17 cellular contexts compared by ENCODE assay signal in genomic region chr9:137266589-137267453, GRCh38. TPM values are rescaled to one million over a fixed set of nuclear protein-coding genes. Genes with fewer than 3 reads are reported as not detected.
A peak's percentile ranks its signal among the peaks of the same experiment; 100 is the strongest.
DNase-seq lines count a peak whose midpoint lies in the region; ATAC-seq and TF ChIP-seq lines count a peak whose summit lies in the region.
"Had no signal": no experiment of that assay in that cellular context is flagged by ENCODE, and none has a peak within 500 bp of the region (broad histone marks: within the 10 kb centered on the region; RNA-seq: fewer than 3 reads in every experiment).

No MANE protein-coding gene starts in this region.

- H3K9me3 ChIP-seq in RWPE2 (ENCODE audit: severe bottlenecking) (no peaks in the 10 kb centered on the region), lower lobe of right lung (no peaks in the 10 kb centered on the region), upper lobe of right lung (no peaks in the 10 kb centered on the region)
- H3K9me3 ChIP-seq: SK-N-SH had no signal

- H3K36me3 ChIP-seq in H7 (replicated peaks; ENCODE audit: control insufficient read depth, insufficient read depth, low read length) (peaks cover 22% of the 10 kb centered on the region), RWPE2 (ENCODE audit: low read depth) (peaks cover 83% of the 10 kb centered on the region), lower lobe of right lung (peaks cover 67% of the 10 kb centered on the region), upper lobe of right lung (peaks cover 38% of the 10 kb centered on the region)

- H3K4me3 ChIP-seq in H7 (ENCODE audit: insufficient read depth, low read depth, low read length) (no peak overlapping the region), RWPE2 (ENCODE audit: severe bottlenecking) (no peak overlapping the region), lower lobe of right lung (no peak overlapping the region), upper lobe of right lung (no peak overlapping the region)

- H3K27ac ChIP-seq in RWPE2 (ENCODE audit: poor library complexity, severe bottlenecking) (no peak overlapping the region), lower lobe of right lung (no peak overlapping the region), upper lobe of right lung (no peak overlapping the region)

- intact Hi-C loops in lower lobe of right lung (cut with DNase I) (no loop called here), upper lobe of right lung (cut with DNase I) (no loop called here)

- no peak for TF ChIP-seq CTCF in RWPE2 (IDR thresholded peaks at IDR 0.05; ENCODE audit: poor library complexity, severe bottlenecking)
- no peak for TF ChIP-seq CTCF in lower lobe of right lung (IDR thresholded peaks at IDR 0.05)
- TF ChIP-seq CTCF in upper lobe of right lung (IDR thresholded peaks at IDR 0.05): no peak

- ATAC-seq in RWPE2 (ENCODE audit: low read depth) (no peak), lower lobe of right lung (no peak), upper lobe of right lung (no peak)
- ATAC-seq: CD8-positive, alpha-beta T cell had no signal

- DNase-seq in H7 (peak; percentile 48), RWPE2 (ENCODE audit: low spot score) (peak; percentile 63), lower lobe of right lung (peak; percentile 43), upper lobe of right lung (peak; percentile 58), T-helper 9 cell (no peak), hippocampal formation (lab: John Stamatoyannopoulos, UW) (no peak), NCI-H82 (lab: John Stamatoyannopoulos, UW) (no peak)
- DNase-seq: CD8-positive, alpha-beta T cell; H9; MV-4-11; NCI-H1436; NCI-H2081; NCI-H510A; NCI-H774; SHP77; SK-N-SH had no signal

- no peaks in the 10 kb centered on the region for H3K4me1 ChIP-seq in RWPE2 (ENCODE audit: insufficient read depth, poor library complexity, severe bottlenecking)
- H3K4me1 ChIP-seq in lower lobe of right lung: peaks cover 41% of the 10 kb centered on the region
- H3K4me1 ChIP-seq in upper lobe of right lung: peaks cover 25% of the 10 kb centered on the region

- H3K27me3 ChIP-seq in H7 (ENCODE audit: control insufficient read depth, insufficient read depth, low read length): no peaks in the 10 kb centered on the region
- H3K27me3 ChIP-seq in RWPE2 (ENCODE audit: insufficient read depth, poor library complexity, severe bottlenecking): no peaks in the 10 kb centered on the region
- H3K27me3 ChIP-seq in lower lobe of right lung (ENCODE audit: low read depth): no peaks in the 10 kb centered on the region
- no peaks in the 10 kb centered on the region for H3K27me3 ChIP-seq in upper lobe of right lung

RNA-seq across cellular contexts. Expression of gene TOR4A, which starts 10.7 kb away (rescaled TPM):
- 21.3 and 23.2 TPM in 2 replicates for total RNA-seq in H7 (2014; rRNA removed; shearing (Covaris generic))
- total RNA-seq in lower lobe of right lung (27.2 TPM), upper lobe of right lung (27.4 TPM)

RNA-seq across cellular contexts. Expression of gene NELFB, which starts 11.7 kb away (rescaled TPM):
- 112 and 121 TPM in 2 replicates for total RNA-seq in H7 (2014; rRNA removed; shearing (Covaris generic))
- total RNA-seq in lower lobe of right lung (44.7 TPM), upper lobe of right lung (47.2 TPM)

RNA-seq across cellular contexts. Expression of gene STPG3, which starts 15.7 kb away (rescaled TPM):
- total RNA-seq in H7 (2014; rRNA removed; shearing (Covaris generic)): not detected in 2 replicates
- total RNA-seq in lower lobe of right lung (0.38 TPM), upper lobe of right lung (not detected)
- total RNA-seq: B cell, H9 had no signal

RNA-seq across cellular contexts. Expression of gene TUBB4B, which starts 25.7 kb away (rescaled TPM):
- 238 and 257 TPM in 2 replicates for total RNA-seq in H7 (2014; rRNA removed; shearing (Covaris generic))
- total RNA-seq in lower lobe of right lung (208 TPM), upper lobe of right lung (191 TPM)

RNA-seq across cellular contexts. Expression of gene NRARP, which starts 35.2 kb away (rescaled TPM):
- 27.7 and 34.8 TPM in 2 replicates for total RNA-seq in H7 (2014; rRNA removed; shearing (Covaris generic))
- total RNA-seq in lower lobe of right lung (6.5 TPM), upper lobe of right lung (21.5 TPM)

Comparison
In these comparisons a context has a peak if more than half of its experiments do, and no peak if none do; other contexts are left out.
1. DNase-seq: peak in H7 (single experiment), RWPE2 (single experiment), lower lobe of right lung (single experiment) and upper lobe of right lung (single experiment); none in T-helper 9 cell (single experiment), hippocampal formation (0 of 2) and NCI-H82 (single experiment).